8 cellular contexts compared by ENCODE assay signal in genomic region chrX:40267334-40268118, GRCh38.
DNase-seq lines count a peak whose midpoint lies in the region; ATAC-seq and TF ChIP-seq lines count a peak whose summit lies in the region.

No MANE protein-coding gene starts in this region.

- 19% methylated on average over 21 of the region's 29 CpGs for WGBS in suprapubic skin

- TF ChIP-seq CTCF in A673 (conservative IDR thresholded peaks at IDR 0.05; ENCODE audit: low read depth, low read length) (no peak; the same call in 1 of the 2 replicates), suprapubic skin (IDR thresholded peaks at IDR 0.05) (no peak)

- H3K9me3 Mint-ChIP-seq in activated CD4-positive, alpha-beta memory T cell treated with anti-CD3 and anti-CD28 coated beads, Interleukin-2, amount 10 ng/mL, durations not matched to agents 7 days and 5 days = no peaks in the 10 kb centered on the region

- BruUV-seq in A673 (replicated peaks; lab: Mats Ljungman, UMichigan) = no TSS peak

- no peak for TF ChIP-seq EP300 in suprapubic skin (IDR thresholded peaks at IDR 0.05)

- H3K36me3 Mint-ChIP-seq in activated CD4-positive, alpha-beta memory T cell treated with anti-CD3 and anti-CD28 coated beads, Interleukin-2, amount 10 ng/mL, durations not matched to agents 7 days and 5 days (ENCODE audit: low read depth) = no peaks in the 10 kb centered on the region

- peak overlapping the region; percentile 66 for H3K4me3 Mint-ChIP-seq in activated CD4-positive, alpha-beta memory T cell treated with anti-CD3 and anti-CD28 coated beads, Interleukin-2, amount 10 ng/mL, durations not matched to agents 7 days and 5 days

- H3K9me3 ChIP-seq in A673 (ENCODE audit: low read depth, low read length, poor library complexity, severe bottlenecking) (no peaks in the 10 kb centered on the region), iPS-18c (ENCODE audit: control insufficient read depth, insufficient read depth, low read length) (peaks cover 3% of the 10 kb centered on the region), suprapubic skin (no peaks in the 10 kb centered on the region)

- H3K4me1 ChIP-seq in A673 (ENCODE audit: insufficient read depth, low read length, poor library complexity, severe bottlenecking) (peaks cover 17% of the 10 kb centered on the region), suprapubic skin (peaks cover 8% of the 10 kb centered on the region)

- peaks cover 2% of the 10 kb centered on the region for H3K4me1 Mint-ChIP-seq in activated CD4-positive, alpha-beta memory T cell treated with anti-CD3 and anti-CD28 coated beads, Interleukin-2, amount 10 ng/mL, durations not matched to agents 7 days and 5 days

- H3K4me3 ChIP-seq in A673 (ENCODE audit: low read depth, low read length, poor library complexity, severe bottlenecking) (peak overlapping the region; percentile 48), iPS-18c (ENCODE audit: insufficient read depth, low read depth, low read length) (peak overlapping the region; percentile 31), suprapubic skin (peak overlapping the region; percentile 50)

- POLR2A ChIA-PET in A673 (lab: Charles Lee; ENCODE audit: low non-redundant PET) = no interaction called here
- POLR2A ChIA-PET in activated CD4-positive, alpha-beta memory T cell treated with anti-CD3 and anti-CD28 coated beads, Interleukin-2, amount 10 ng/mL, durations not matched to agents 7 days and 5 days (lab: Charles Lee) = interaction anchor here (0.6 to 2.5 kb wide), 2 partner anchors 92 to 100 kb away, joined by 3 to 13 read pairs; no protein-coding TSS in a partner anchor

- DNase-seq in A673 (ENCODE audit: low spot score) (no peak), suprapubic skin (ENCODE audit: low spot score in 2 of 2) (no peak), middle frontal gyrus (ENCODE audit: extremely low spot score, low spot score) (no peak), mesenteric fat pad (ENCODE audit: low spot score) (no peak)
- no peak for DNase-seq in activated CD4-positive, alpha-beta memory T cell treated with anti-CD3 and anti-CD28 coated beads, Interleukin-2, amount 10 ng/mL, durations not matched to agents 7 days and 5 days

- H3K27me3 ChIP-seq in A673 (replicated peaks; ENCODE audit: insufficient read depth, low read depth, low read length, poor library complexity) (no peaks in the 10 kb centered on the region), suprapubic skin (no peaks in the 10 kb centered on the region)

- no peaks in the 10 kb centered on the region for H3K27me3 Mint-ChIP-seq in activated CD4-positive, alpha-beta memory T cell treated with anti-CD3 and anti-CD28 coated beads, Interleukin-2, amount 10 ng/mL, durations not matched to agents 7 days and 5 days

- peak; percentile 37 for ATAC-seq in GM21381 (IDR thresholded peaks at IDR 0.05; ENCODE audit: unreplicated experiment)
- no peak for ATAC-seq in GM21526 (IDR thresholded peaks at IDR 0.05; ENCODE audit: low FRiP score, unreplicated experiment)

- intact Hi-C loops in A673 (cut with micrococcal nuclease; ENCODE audit: unreplicated experiment) = loop anchor here (2.0 to 10.0 kb wide), 4 partner anchors 163 to 453 kb away; no protein-coding TSS in a partner anchor

- no peak overlapping the region for H3K27ac Mint-ChIP-seq in activated CD4-positive, alpha-beta memory T cell treated with anti-CD3 and anti-CD28 coated beads, Interleukin-2, amount 10 ng/mL, durations not matched to agents 7 days and 5 days

- no peak for TF ChIP-seq POLR2A in suprapubic skin (IDR thresholded peaks at IDR 0.05)

- no peaks in the 10 kb centered on the region for H3K36me3 ChIP-seq in A673 (ENCODE audit: insufficient read depth, low read length, poor library complexity, severe bottlenecking)
- no peaks in the 10 kb centered on the region for H3K36me3 ChIP-seq in suprapubic skin

- CTCF ChIA-PET in A673 (lab: Charles Lee) = interaction anchor here (0.5 to 0.6 kb wide), 4 partner anchors 20 to 496 kb away, joined by 3 to 5 read pairs (median 4); no protein-coding TSS in a partner anchor
- CTCF ChIA-PET in activated CD4-positive, alpha-beta memory T cell treated with anti-CD3 and anti-CD28 coated beads, Interleukin-2, amount 10 ng/mL, durations not matched to agents 7 days and 5 days (lab: Charles Lee) = interaction anchor here (0.6 to 2.3 kb wide), 6 partner anchors 99 to 460 kb away, joined by 3 to 7 read pairs (median 3); partner anchors contain the start of gene BCOR

- peak overlapping the region; percentile 65 for H3K27ac ChIP-seq in A673 (ENCODE audit: low read depth, low read length, poor library complexity, severe bottlenecking)
- peak overlapping the region; percentile 48 for H3K27ac ChIP-seq in suprapubic skin
